18 cellular contexts compared by ENCODE assay signal in genomic region chr12:95077341-95077740, GRCh38.
"Had no signal": no experiment of that assay in that cellular context is flagged by ENCODE, and none has a peak within 500 bp of the region (broad histone marks: within the 10 kb centered on the region; RNA-seq: fewer than 3 reads in every experiment).

No MANE protein-coding gene starts in this region.

- H3K27ac Mint-ChIP-seq: activated CD4-positive, alpha-beta T cell treated with anti-CD3 and anti-CD28 coated beads, Interleukin-2, amount 10 ng/mL, durations not matched to agents 24 days and 14 days; activated CD8-positive, alpha-beta T cell treated with anti-CD3 and anti-CD28 coated beads, Interleukin-2, amount 10 ng/mL, durations not matched to agents 7 days and 5 days; activated naive CD4-positive, alpha-beta T cell treated with anti-CD3 and anti-CD28 coated beads, Interleukin-2, amount 50 U/mL, for 72 hours; activated T-helper 17 cell treated with anti-CD3 and anti-CD28 coated beads, Interleukin-2, amount 50 U/mL, for 72 hours; neural progenitor cell had no signal

- H3K9ac ChIP-seq: neural progenitor cell had no signal

- H3K27me3 ChIP-seq: adrenal gland, ascending aorta, gastrocnemius medialis, neural progenitor cell, spleen, testis had no signal

- H3K4me3 Mint-ChIP-seq: activated CD4-positive, alpha-beta T cell treated with anti-CD3 and anti-CD28 coated beads, Interleukin-2, amount 10 ng/mL, durations not matched to agents 24 days and 14 days; activated CD8-positive, alpha-beta T cell treated with anti-CD3 and anti-CD28 coated beads, Interleukin-2, amount 10 ng/mL, durations not matched to agents 7 days and 5 days; activated T-helper 17 cell treated with anti-CD3 and anti-CD28 coated beads, Interleukin-2, amount 50 U/mL, for 72 hours; naive B cell; neural progenitor cell had no signal

- H3K9me3 Mint-ChIP-seq: activated CD4-positive, alpha-beta T cell treated with anti-CD3 and anti-CD28 coated beads, Interleukin-2, amount 10 ng/mL, durations not matched to agents 24 days and 14 days; activated naive CD4-positive, alpha-beta T cell treated with anti-CD3 and anti-CD28 coated beads, Interleukin-2, amount 50 U/mL, for 72 hours; activated T-helper 17 cell treated with anti-CD3 and anti-CD28 coated beads, Interleukin-2, amount 50 U/mL, for 72 hours; naive B cell; neural progenitor cell had no signal

- H3K4me1 ChIP-seq: neural progenitor cell had no signal

- H3K4me1 Mint-ChIP-seq: activated T-helper 17 cell treated with anti-CD3 and anti-CD28 coated beads, Interleukin-2, amount 50 U/mL, for 72 hours had no signal

- H3K36me3 Mint-ChIP-seq: naive B cell had no signal

- H3K9me3 ChIP-seq: adrenal gland, ascending aorta, gastrocnemius medialis, spleen, testis had no signal

- H3K36me3 ChIP-seq: adrenal gland, ascending aorta, gastrocnemius medialis, neural progenitor cell, spleen had no signal

- DNase-seq: activated CD4-positive, alpha-beta T cell treated with anti-CD3 and anti-CD28 coated beads, Interleukin-2, amount 10 ng/mL, durations not matched to agents 24 days and 14 days; activated CD8-positive, alpha-beta T cell treated with anti-CD3 and anti-CD28 coated beads, Interleukin-2, amount 10 ng/mL, durations not matched to agents 7 days and 5 days; adrenal gland; gastrocnemius medialis; head of caudate nucleus; kidney; naive B cell; posterior cingulate gyrus; spleen; stimulated activated CD4-positive, alpha-beta T cell treated with anti-CD3 and anti-CD28 coated beads, Interleukin-4, amount 100 ng/mL, for 1 hour; stimulated activated naive CD4-positive, alpha-beta T cell; testis had no signal

- H3K4me3 ChIP-seq: adrenal gland, ascending aorta, coronary artery, gastrocnemius medialis, lung, neural progenitor cell, spleen, testis had no signal

- H2AFZ ChIP-seq: neural progenitor cell had no signal

- H3K27me3 Mint-ChIP-seq: activated T-helper 17 cell treated with anti-CD3 and anti-CD28 coated beads, Interleukin-2, amount 50 U/mL, for 72 hours; naive B cell had no signal

- H3K27ac ChIP-seq: adrenal gland, coronary artery, gastrocnemius medialis, neural progenitor cell, spleen had no signal

- H3K4me2 ChIP-seq: neural progenitor cell had no signal
